1 cellular context compared by ENCODE assay signal in genomic region chr16:49650603-49651002, GRCh38.
TF ChIP-seq lines count a peak whose summit lies in the region.

No MANE protein-coding gene starts in this region.

TF ChIP-seq in HepG2, 621 proteins besides CTCF, POLR2A, EP300 and RAD21 (continued from another document):
- TF ChIP-seq GMEB1 (CRISPR knock-in tag; IDR thresholded peaks at IDR 0.05; ENCODE audit: borderline replicate concordance) = no peak
- no peak for TF ChIP-seq ZNF883 (CRISPR knock-in tag; IDR thresholded peaks at IDR 0.05; ENCODE audit: not compliant biosample characterization)
